ENCODE assay signal across 15 cellular contexts in genomic region chr18:51070545-51070944, GRCh38. TPM values are rescaled to one million over a fixed set of nuclear protein-coding genes. Genes with fewer than 3 reads are reported as not detected.
A peak's percentile ranks its signal among the peaks of the same experiment; 100 is the strongest.
DNase-seq lines count a peak whose midpoint lies in the region; ATAC-seq and TF ChIP-seq lines count a peak whose summit lies in the region.
"Had no signal": no experiment of that assay in that cellular context is flagged by ENCODE, and none has a peak within 500 bp of the region (broad histone marks: within the 10 kb centered on the region; RNA-seq: fewer than 3 reads in every experiment).

No MANE protein-coding gene starts in this region.

- no peak overlapping the region for H2AFZ ChIP-seq in IMR-90 (replicated peaks; ENCODE audit: low read length, poor library complexity)
- no peak overlapping the region for H2AFZ ChIP-seq in osteoblast (ENCODE audit: low read length)

- DNase-seq in BJ (ENCODE audit: low read depth) (peak; percentile 56), IMR-90 (peak; percentile 93), dedifferentiated amniotic fluid mesenchymal stem cell (ENCODE audit: extremely low spot score) (peak; percentile 84), osteoblast (ENCODE audit: insufficient read length, low spot score, missing footprints) (peak; percentile 80), Caco-2 (no peak), LoVo (ENCODE audit: low spot score) (no peak), NCI-H1930 (lab: John Stamatoyannopoulos, UW) (no peak), nucleus accumbens (lab: John Stamatoyannopoulos, UW) (no peak)
- DNase-seq: activated B cell treated with CpG ODN at 0.5 μM for 24 hours, activated gamma-delta T cell treated with Interleukin-2 at 50 U/mL for 16 hours, hypothalamus, NCI-H446 treated with DMSO at 0.1 percent for 48 hours, SHP77 treated with DMSO at 0.1 percent for 48 hours had no signal

- no peak overlapping the region for H2BK120ac ChIP-seq in IMR-90 (ENCODE audit: low read depth, low read length)

- TF ChIP-seq RAD21 in IMR-90 (IDR thresholded peaks at IDR 0.05; ENCODE audit: low read length) = no peak

- H3K4me3 ChIP-seq in BJ (ENCODE audit: low read depth, low read length) (no peak overlapping the region), IMR-90 (ENCODE audit: insufficient read depth, low read depth, low read length) (no peak overlapping the region), osteoblast (ENCODE audit: insufficient read depth, low read length) (no peak overlapping the region), Caco-2 (ENCODE audit: low read depth, low read length) (no peak overlapping the region)
- H3K4me3 ChIP-seq: GM12878, skin epidermis had no signal

- H3K27me3 Mint-ChIP-seq in Caco-2 (ENCODE audit: insufficient read depth, unreplicated experiment) = no peaks in the 10 kb centered on the region
- H3K27me3 Mint-ChIP-seq: activated B cell treated with CpG ODN at 0.5 μM for 24 hours had no signal

- POLR2A ChIA-PET in BJ (lab: Charles Lee) (interaction anchor here (1.0 kb wide), 1 partner anchor 127 kb away, joined by 17 read pairs; the partner anchor contains the start of gene MEX3C), IMR-90 (lab: Charles Lee; ENCODE audit: unreplicated experiment) (no interaction called here), Caco-2 (lab: Charles Lee) (interaction anchor here (0.5 kb wide), 1 partner anchor 103 kb away, joined by 7 read pairs; the partner anchor contains the start of gene ELAC1)

- no peak overlapping the region for H4K91ac ChIP-seq in IMR-90 (ENCODE audit: insufficient read depth, low read depth, low read length)

- H4K20me1 ChIP-seq in IMR-90 (ENCODE audit: insufficient read depth, low read length) (no peaks in the 10 kb centered on the region; the same call in 1 of the 2 replicates), osteoblast (ENCODE audit: insufficient read depth, low read length) (peaks cover 2% of the 10 kb centered on the region)

- BruUV-seq in IMR-90 (replicated peaks; lab: Mats Ljungman, UMichigan) (no TSS peak), Caco-2 (replicated peaks; lab: Mats Ljungman, UMichigan) (no TSS peak)

- H2BK20ac ChIP-seq in IMR-90 (ENCODE audit: low read depth, low read length) = no peak overlapping the region

- H2AK5ac ChIP-seq in IMR-90 (ENCODE audit: low read depth, low read length) = no peak overlapping the region

- no peak overlapping the region for H4K8ac ChIP-seq in IMR-90 (ENCODE audit: low read depth in 2 of 2, low read length in 2 of 2)

- no peak overlapping the region for H3K14ac ChIP-seq in IMR-90 (replicated peaks; ENCODE audit: low read depth, low read length)

- CTCF ChIA-PET in BJ (lab: Yijun Ruan, JAX) = no interaction called here
- CTCF ChIA-PET in IMR-90 (lab: Yijun Ruan, JAX) = no interaction called here
- CTCF ChIA-PET in Caco-2 (lab: Charles Lee) = no interaction called here

- H3K9me3 ChIP-seq in IMR-90 (ENCODE audit: control insufficient read depth, insufficient read depth, low read length) (no peaks in the 10 kb centered on the region), osteoblast (ENCODE audit: low read depth, low read length) (no peaks in the 10 kb centered on the region), Caco-2 (no peaks in the 10 kb centered on the region)

- dilution Hi-C loops in IMR-90 (cut with HindIII; ENCODE audit: low sequenced_read_pairs, unreplicated experiment) = no loop called here

- H3K27ac ChIP-seq in IMR-90 (ENCODE audit: insufficient read depth, low read length) = no peak overlapping the region
- peak overlapping the region; percentile 60 for H3K27ac ChIP-seq in osteoblast (ENCODE audit: low read depth, low read length)
- H3K27ac ChIP-seq: skin epidermis had no signal

- H4K5ac ChIP-seq in IMR-90 (ENCODE audit: low read depth, low read length) = no peak overlapping the region

- H3K4me3 Mint-ChIP-seq in Caco-2 (ENCODE audit: unreplicated experiment) = no peak overlapping the region
- H3K4me3 Mint-ChIP-seq: activated B cell treated with CpG ODN at 0.5 μM for 24 hours had no signal

- in situ Hi-C loops in IMR-90 (cut with MboI; ENCODE audit: low sequenced_read_pairs) = no loop called here

- no peak overlapping the region for H3K27ac Mint-ChIP-seq in Caco-2 (ENCODE audit: unreplicated experiment)
- H3K27ac Mint-ChIP-seq: activated B cell treated with CpG ODN at 0.5 μM for 24 hours had no signal

- H3K36me3 Mint-ChIP-seq in Caco-2 (ENCODE audit: insufficient read depth, unreplicated experiment) = peaks cover 16% of the 10 kb centered on the region

- no CpG with 5 or more reads among the region's 2 CpGs for WGBS in IMR-90 (ENCODE audit: extremely low coverage in 2 of 2, insufficient read length in 1 of 2), 2 experiments

- H2BK5ac ChIP-seq in IMR-90 (ENCODE audit: low read depth, low read length, poor library complexity, severe bottlenecking) = peak overlapping the region; percentile 70

- ATAC-seq in IMR-90 (ENCODE audit: low read depth) = peak; percentile 74
- ATAC-seq: GM12878 had no signal

- no peak overlapping the region for H2BK15ac ChIP-seq in IMR-90 (ENCODE audit: low read depth, low read length)

- no peaks in the 10 kb centered on the region for H3K9me3 Mint-ChIP-seq in Caco-2 (ENCODE audit: unreplicated experiment)
- H3K9me3 Mint-ChIP-seq: activated B cell treated with CpG ODN at 0.5 μM for 24 hours had no signal

- no peaks in the 10 kb centered on the region for H3K4me1 Mint-ChIP-seq in Caco-2 (ENCODE audit: low read depth, unreplicated experiment)

- peaks cover 6% of the 10 kb centered on the region for H3K4me1 ChIP-seq in IMR-90 (ENCODE audit: control insufficient read depth, insufficient read depth, low read length)
- H3K4me1 ChIP-seq in osteoblast (ENCODE audit: insufficient read depth, low read length) = peaks cover 36% of the 10 kb centered on the region
- no peaks in the 10 kb centered on the region for H3K4me1 ChIP-seq in Caco-2

- H3K23ac ChIP-seq in IMR-90 (ENCODE audit: low read depth, low read length) = no peak overlapping the region

- intact Hi-C loops in IMR-90 (cut with micrococcal nuclease) = no loop called here
- intact Hi-C loops in Caco-2 (cut with micrococcal nuclease; ENCODE audit: unreplicated experiment) = no loop called here

- no peak overlapping the region for H3K9ac ChIP-seq in IMR-90 (ENCODE audit: low read depth, low read length)

- no peak overlapping the region for H3K18ac ChIP-seq in IMR-90 (ENCODE audit: low read depth, low read length)

- H3K4ac ChIP-seq in IMR-90 (ENCODE audit: low read depth, low read length) = no peak overlapping the region

- H3K79me2 ChIP-seq in osteoblast (ENCODE audit: insufficient read depth, low read length) = peaks cover 55% of the 10 kb centered on the region

- peaks cover 15 to 43% of the 10 kb centered on the region in 2 experiments for H3K79me1 ChIP-seq in IMR-90 (ENCODE audit: low read depth in 1 of 2, low read length in 2 of 2)

- peaks cover 4% of the 10 kb centered on the region; the same call in 1 of the 2 replicates for H3K9me1 ChIP-seq in IMR-90 (ENCODE audit: insufficient read depth, low read length)

- H3K36me3 ChIP-seq in BJ (ENCODE audit: control insufficient read depth, insufficient read depth, low read length) (no peaks in the 10 kb centered on the region), IMR-90 (ENCODE audit: control insufficient read depth, insufficient read depth, low read length) (peaks cover 12% of the 10 kb centered on the region), osteoblast (ENCODE audit: insufficient read depth, low read length) (peaks cover 11% of the 10 kb centered on the region), Caco-2 (ENCODE audit: control insufficient read depth, insufficient read depth, low read length) (no peaks in the 10 kb centered on the region)

- H3K56ac ChIP-seq in IMR-90 (ENCODE audit: extremely low read depth, insufficient read depth, low read length) = no peak overlapping the region

- H3K27me3 ChIP-seq in BJ (ENCODE audit: control insufficient read depth, insufficient read depth, low read length) (no peaks in the 10 kb centered on the region), IMR-90 (ENCODE audit: control insufficient read depth, insufficient read depth, low read length) (no peaks in the 10 kb centered on the region), osteoblast (ENCODE audit: insufficient read depth, low read length) (no peaks in the 10 kb centered on the region), Caco-2 (replicated peaks; ENCODE audit: control insufficient read depth, insufficient read depth, low read length) (no peaks in the 10 kb centered on the region)

- no peak for TF ChIP-seq POLR2A in IMR-90 (IDR thresholded peaks at IDR 0.05; ENCODE audit: low read depth, low read length)

- H3K4me2 ChIP-seq in IMR-90 (ENCODE audit: low read depth, low read length) = no peak overlapping the region
- H3K4me2 ChIP-seq in osteoblast (ENCODE audit: insufficient read depth, low read length) = peak overlapping the region; percentile 22

- no peak overlapping the region for H2AK9ac ChIP-seq in IMR-90 (replicated peaks; ENCODE audit: low read depth, low read length, poor library complexity)

- TF ChIP-seq CTCF in BJ (IDR thresholded peaks at IDR 0.05; ENCODE audit: insufficient read depth, low read depth, low read length) (no peak), IMR-90 (conservative IDR thresholded peaks at IDR 0.05; ENCODE audit: low read depth, low read length) (no peak), osteoblast (IDR thresholded peaks at IDR 0.05; ENCODE audit: extremely low read depth, low read depth, low read length) (no peak), Caco-2 (IDR thresholded peaks at IDR 0.05; ENCODE audit: insufficient read depth in 1 of 2, low read depth in 1 of 2, low read length in 1 of 2, severe bottlenecking in 1 of 2, unreplicated experiment in 1 of 2) (no peak)

TF ChIP-seq in IMR-90, 13 proteins besides CTCF, POLR2A, EP300 and RAD21:
- TF ChIP-seq CEBPB (IDR thresholded peaks at IDR 0.05; ENCODE audit: low read depth, low read length) (peak; percentile 88), NFE2L2 (IDR thresholded peaks at IDR 0.05; ENCODE audit: low read depth, low read length) (no peak), SMC3 (IDR thresholded peaks at IDR 0.05; ENCODE audit: low read depth, low read length) (no peak)

RNA-seq across cellular contexts. Expression of gene SMAD4, which starts 40.5 kb away (rescaled TPM):
- polyA plus RNA-seq in BJ (2011; rRNA removed) = 85.8 and 101 TPM in 2 replicates
- polyA minus RNA-seq in BJ (2011; rRNA and poly(A)+ RNA removed) = 48.9 and 51.7 TPM in 2 replicates
- 145 and 194 TPM in 2 replicates for total RNA-seq in IMR-90 (2012; rRNA removed)
- 54.3 and 57.6 TPM in 2 replicates for polyA plus RNA-seq in IMR-90 (2012; rRNA removed)
- polyA plus RNA-seq in IMR-90 (2012; cell fraction: cytosol; rRNA removed) = 20.5 and 29.9 TPM in 2 replicates
- polyA plus RNA-seq in IMR-90 (2012; cell fraction: nucleus; rRNA removed; ENCODE audit: low replicate concordance) = 27.3 and 57.4 TPM in 2 replicates
- 121 and 128 TPM in 2 replicates for total RNA-seq in osteoblast
- 48.5 and 48.8 TPM in 2 replicates for total RNA-seq in Caco-2 (2022)

Comparison
In these comparisons a context has a peak if more than half of its experiments do, and no peak if none do; other contexts are left out.
1. DNase-seq: peak in BJ (single experiment), IMR-90 (single experiment), dedifferentiated amniotic fluid mesenchymal stem cell (single experiment) and osteoblast (single experiment); none in Caco-2 (0 of 2), LoVo (single experiment), NCI-H1930 (0 of 2) and nucleus accumbens (0 of 56).